In the genomic region with DNA sequence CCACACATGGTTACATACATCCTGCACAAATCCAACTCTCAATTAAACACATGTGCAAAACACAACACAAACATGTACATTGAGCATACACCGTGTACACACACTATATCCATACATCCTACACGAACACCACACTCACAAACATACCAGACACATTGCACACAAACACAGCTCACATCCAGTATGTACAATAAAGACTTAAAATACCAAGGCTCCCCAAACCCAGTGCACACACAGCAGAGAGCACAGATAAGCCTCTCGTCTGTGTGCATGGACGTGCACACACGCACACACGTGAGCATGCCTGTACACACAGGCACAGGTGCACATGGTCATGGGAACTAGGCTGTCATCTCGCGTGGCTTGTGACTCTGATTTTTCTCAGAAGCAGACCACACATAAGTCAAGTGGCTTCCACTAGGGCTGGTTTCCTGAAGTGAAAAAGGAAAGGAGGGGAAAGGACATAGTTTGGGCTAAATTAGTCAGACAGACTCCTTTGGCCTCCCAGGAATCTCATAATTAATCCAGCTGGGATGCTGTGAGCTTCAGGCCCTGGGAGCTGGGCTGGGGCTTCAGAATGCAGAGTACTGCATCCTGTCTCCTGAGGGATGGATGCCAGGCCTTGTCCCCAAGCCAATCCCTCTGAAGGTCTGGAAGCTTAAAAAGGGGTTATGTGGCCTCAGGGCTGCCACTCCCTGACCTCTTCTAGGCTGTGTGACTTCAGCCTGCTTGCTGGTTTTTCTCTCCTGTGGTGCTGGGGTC, we compare ENCODE assay signal across 1 cellular context.
TF ChIP-seq lines count a peak whose summit lies in the region.

No MANE protein-coding gene starts in this region.

TF ChIP-seq in GM12878, 131 proteins besides CTCF, POLR2A, EP300 and RAD21:
- TF ChIP-seq, protein P1, sequence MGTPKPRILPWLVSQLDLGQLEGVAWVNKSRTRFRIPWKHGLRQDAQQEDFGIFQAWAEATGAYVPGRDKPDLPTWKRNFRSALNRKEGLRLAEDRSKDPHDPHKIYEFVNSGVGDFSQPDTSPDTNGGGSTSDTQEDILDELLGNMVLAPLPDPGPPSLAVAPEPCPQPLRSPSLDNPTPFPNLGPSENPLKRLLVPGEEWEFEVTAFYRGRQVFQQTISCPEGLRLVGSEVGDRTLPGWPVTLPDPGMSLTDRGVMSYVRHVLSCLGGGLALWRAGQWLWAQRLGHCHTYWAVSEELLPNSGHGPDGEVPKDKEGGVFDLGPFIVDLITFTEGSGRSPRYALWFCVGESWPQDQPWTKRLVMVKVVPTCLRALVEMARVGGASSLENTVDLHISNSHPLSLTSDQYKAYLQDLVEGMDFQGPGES (IDR thresholded peaks at IDR 0.05) = no peak
- TF ChIP-seq, protein P2, sequence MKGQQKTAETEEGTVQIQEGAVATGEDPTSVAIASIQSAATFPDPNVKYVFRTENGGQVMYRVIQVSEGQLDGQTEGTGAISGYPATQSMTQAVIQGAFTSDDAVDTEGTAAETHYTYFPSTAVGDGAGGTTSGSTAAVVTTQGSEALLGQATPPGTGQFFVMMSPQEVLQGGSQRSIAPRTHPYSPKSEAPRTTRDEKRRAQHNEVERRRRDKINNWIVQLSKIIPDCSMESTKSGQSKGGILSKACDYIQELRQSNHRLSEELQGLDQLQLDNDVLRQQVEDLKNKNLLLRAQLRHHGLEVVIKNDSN (IDR thresholded peaks at IDR 0.05; ENCODE audit: borderline replicate concordance, extremely low read length, insufficient read depth, low read depth, low read length) = peak; percentile 34
- TF ChIP-seq, protein P3, sequence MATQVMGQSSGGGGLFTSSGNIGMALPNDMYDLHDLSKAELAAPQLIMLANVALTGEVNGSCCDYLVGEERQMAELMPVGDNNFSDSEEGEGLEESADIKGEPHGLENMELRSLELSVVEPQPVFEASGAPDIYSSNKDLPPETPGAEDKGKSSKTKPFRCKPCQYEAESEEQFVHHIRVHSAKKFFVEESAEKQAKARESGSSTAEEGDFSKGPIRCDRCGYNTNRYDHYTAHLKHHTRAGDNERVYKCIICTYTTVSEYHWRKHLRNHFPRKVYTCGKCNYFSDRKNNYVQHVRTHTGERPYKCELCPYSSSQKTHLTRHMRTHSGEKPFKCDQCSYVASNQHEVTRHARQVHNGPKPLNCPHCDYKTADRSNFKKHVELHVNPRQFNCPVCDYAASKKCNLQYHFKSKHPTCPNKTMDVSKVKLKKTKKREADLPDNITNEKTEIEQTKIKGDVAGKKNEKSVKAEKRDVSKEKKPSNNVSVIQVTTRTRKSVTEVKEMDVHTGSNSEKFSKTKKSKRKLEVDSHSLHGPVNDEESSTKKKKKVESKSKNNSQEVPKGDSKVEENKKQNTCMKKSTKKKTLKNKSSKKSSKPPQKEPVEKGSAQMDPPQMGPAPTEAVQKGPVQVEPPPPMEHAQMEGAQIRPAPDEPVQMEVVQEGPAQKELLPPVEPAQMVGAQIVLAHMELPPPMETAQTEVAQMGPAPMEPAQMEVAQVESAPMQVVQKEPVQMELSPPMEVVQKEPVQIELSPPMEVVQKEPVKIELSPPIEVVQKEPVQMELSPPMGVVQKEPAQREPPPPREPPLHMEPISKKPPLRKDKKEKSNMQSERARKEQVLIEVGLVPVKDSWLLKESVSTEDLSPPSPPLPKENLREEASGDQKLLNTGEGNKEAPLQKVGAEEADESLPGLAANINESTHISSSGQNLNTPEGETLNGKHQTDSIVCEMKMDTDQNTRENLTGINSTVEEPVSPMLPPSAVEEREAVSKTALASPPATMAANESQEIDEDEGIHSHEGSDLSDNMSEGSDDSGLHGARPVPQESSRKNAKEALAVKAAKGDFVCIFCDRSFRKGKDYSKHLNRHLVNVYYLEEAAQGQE (IDR thresholded peaks at IDR 0.05; ENCODE audit: low read depth, low read length) = no peak
- no peak for TF ChIP-seq ZNF274 (IDR thresholded peaks at IDR 0.05; ENCODE audit: insufficient read depth, insufficient read length)
